In the genomic region with DNA sequence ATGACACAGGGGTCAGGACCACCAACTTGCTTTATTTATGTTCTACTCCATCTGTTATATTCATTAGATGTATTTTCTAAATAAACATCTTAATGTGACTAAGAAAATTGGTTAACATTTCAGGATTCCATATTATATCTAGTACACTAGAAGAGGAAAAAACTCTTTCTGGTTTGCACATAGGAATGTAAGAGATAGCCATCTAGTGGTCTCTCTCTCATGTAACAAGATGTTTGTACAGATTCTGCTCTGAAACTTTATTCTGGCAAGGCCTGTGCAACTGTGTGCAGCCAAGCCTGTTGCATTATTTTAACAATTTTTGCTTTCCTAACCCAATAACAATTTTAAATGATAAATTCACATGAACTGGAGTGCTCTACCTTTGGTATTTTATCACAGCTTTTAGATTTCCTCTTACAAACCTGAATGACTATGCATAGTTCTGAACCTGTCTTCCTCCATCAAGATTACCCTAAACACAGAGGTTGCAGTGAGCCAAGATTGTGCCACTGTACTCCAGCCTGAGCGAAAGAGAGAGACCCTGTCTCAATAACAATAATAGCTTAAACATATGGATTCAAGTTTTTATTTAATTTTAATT, we compare ENCODE assay signal across 8 cellular contexts.
DNase-seq lines count a peak whose midpoint lies in the region; ATAC-seq and TF ChIP-seq lines count a peak whose summit lies in the region.

No MANE protein-coding gene starts in this region.

- no peak overlapping the region for H2BK5ac ChIP-seq in H9 (ENCODE audit: insufficient read length, low read length)

- peaks cover 3 to 4% of the 10 kb centered on the region in 2 experiments; a peak in 1 of 4 replicates for H3K4me1 Mint-ChIP-seq in H9

- DNase-seq in ELR (ENCODE audit: low read depth): peak; percentile 64
- no peak for DNase-seq in H9
- no peak for DNase-seq in RWPE2 (ENCODE audit: low spot score)
- peak; percentile 3 for DNase-seq in globus pallidus (ENCODE audit: low spot score)
- DNase-seq in testis: no peak
- DNase-seq in activated CD4-positive, CD25-positive, alpha-beta regulatory T cell (lab: John Stamatoyannopoulos, UW): no peak

- peaks cover 0 to 5% (median 0%) of the 10 kb centered on the region in 3 experiments; a peak in 3 of 7 replicates for H3K36me3 Mint-ChIP-seq in H9 (ENCODE audit: insufficient read depth in 1 of 3, low read depth in 3 of 3)

- no peak overlapping the region for H2AK5ac ChIP-seq in H9 (ENCODE audit: insufficient read length, low read length)

- H2BK15ac ChIP-seq in H9 (ENCODE audit: low read depth, low read length): no peak overlapping the region

- intact Hi-C loops in testis (cut with DNase I; ENCODE audit: low total_unique reads): no loop called here

- no peak overlapping the region for H3K56ac ChIP-seq in H9 (ENCODE audit: insufficient read length, low read depth, low read length)

- no peaks in the 10 kb centered on the region for H3K27me3 Mint-ChIP-seq in H9 (ENCODE audit: low read depth)

- H2BK120ac ChIP-seq in H9 (ENCODE audit: low read depth, low read length, poor library complexity, severe bottlenecking): no peak overlapping the region

- peaks cover 6% of the 10 kb centered on the region; the same call in 1 of the 2 replicates for H3K36me3 ChIP-seq in RWPE2 (ENCODE audit: low read depth)
- no peaks in the 10 kb centered on the region for H3K36me3 ChIP-seq in testis (ENCODE audit: low read depth, missing control alignments)

- H3K18ac ChIP-seq in H9 (ENCODE audit: insufficient read length, low read depth, low read length): no peak overlapping the region

- H4K5ac ChIP-seq in H9 (ENCODE audit: insufficient read length, low read depth, low read length): no peak overlapping the region

- H3K4me1 ChIP-seq in H9 (ENCODE audit: insufficient read depth, low read length) (no peaks in the 10 kb centered on the region), RWPE2 (ENCODE audit: insufficient read depth, poor library complexity, severe bottlenecking) (no peaks in the 10 kb centered on the region), testis (no peaks in the 10 kb centered on the region)

- WGBS in H9 (ENCODE audit: extremely low coverage, insufficient read length, low lambda C conversion rate): no CpG with 5 or more reads among the region's 1 CpG
- WGBS in testis, 2 donors: 87 to 89% methylated on average over 1 of the region's 1 CpG

- no peaks in the 10 kb centered on the region for H3K79me1 ChIP-seq in H9 (ENCODE audit: insufficient read depth, low read depth, low read length, poor library complexity, severe bottlenecking)

- H3K27me3 ChIP-seq in H9 (ENCODE audit: insufficient read depth, low read length) (no peaks in the 10 kb centered on the region), RWPE2 (ENCODE audit: insufficient read depth, poor library complexity, severe bottlenecking) (no peaks in the 10 kb centered on the region), testis (no peaks in the 10 kb centered on the region)

- no peak overlapping the region for H3K4ac ChIP-seq in H9 (ENCODE audit: low read depth, low read length)

- H3K9me3 Mint-ChIP-seq in H9: no peaks in the 10 kb centered on the region

- no peak overlapping the region for H4K91ac ChIP-seq in H9 (ENCODE audit: insufficient read length, low read depth, low read length)

- no peak overlapping the region for H3K27ac ChIP-seq in H9 (ENCODE audit: insufficient read length, low read depth, low read length)
- H3K27ac ChIP-seq in RWPE2 (ENCODE audit: poor library complexity, severe bottlenecking): no peak overlapping the region
- H3K27ac ChIP-seq in testis: no peak overlapping the region

- no peak overlapping the region for H3K4me3 Mint-ChIP-seq in H9

- no peak overlapping the region for H4K8ac ChIP-seq in H9 (replicated peaks; ENCODE audit: insufficient read length, low read depth, low read length)

- no peak for TF ChIP-seq POLR2A in testis (IDR thresholded peaks at IDR 0.05)

- no peak overlapping the region for H3K23ac ChIP-seq in H9 (ENCODE audit: insufficient read length, low read depth, low read length)

- H3K9me3 ChIP-seq in H9 (ENCODE audit: control insufficient read depth, low read depth, low read length): no peaks in the 10 kb centered on the region
- H3K9me3 ChIP-seq in RWPE2 (ENCODE audit: severe bottlenecking): no peaks in the 10 kb centered on the region
- no peaks in the 10 kb centered on the region for H3K9me3 ChIP-seq in testis

- no peak overlapping the region for H3K27ac Mint-ChIP-seq in H9

- no peaks in the 10 kb centered on the region for H4K20me1 ChIP-seq in H9 (ENCODE audit: control insufficient read depth, insufficient read depth, insufficient read length)

- no peak overlapping the region for H3T11ph ChIP-seq in H9 (ENCODE audit: low read length)

- H3K14ac ChIP-seq in H9 (ENCODE audit: insufficient read depth, low read length): no peak overlapping the region

- TF ChIP-seq CTCF in H9 (conservative IDR thresholded peaks at IDR 0.05): peak; percentile 52
- TF ChIP-seq CTCF in RWPE2 (IDR thresholded peaks at IDR 0.05; ENCODE audit: poor library complexity, severe bottlenecking): peak; percentile 88
- TF ChIP-seq CTCF in testis (IDR thresholded peaks at IDR 0.05): peak in 2 of 3 experiments; percentile 15 to 24

- H2BK20ac ChIP-seq in H9 (ENCODE audit: low read depth, low read length, poor library complexity, severe bottlenecking): no peak overlapping the region

- H3K4me3 ChIP-seq in RWPE2 (ENCODE audit: severe bottlenecking): no peak overlapping the region
- H3K4me3 ChIP-seq in testis: no peak overlapping the region

- no peaks in the 10 kb centered on the region for H3K23me2 ChIP-seq in H9 (ENCODE audit: insufficient read length, low read depth, low read length, poor library complexity, severe bottlenecking)

- H3K79me2 ChIP-seq in H9 (ENCODE audit: insufficient read depth, low read length): no peaks in the 10 kb centered on the region

- ATAC-seq in RWPE2 (ENCODE audit: low read depth) (peak; percentile 85), HG02571 (IDR thresholded peaks at IDR 0.05; ENCODE audit: unreplicated experiment) (no peak), HG03469 (IDR thresholded peaks at IDR 0.05; ENCODE audit: unreplicated experiment) (no peak)

- no peak overlapping the region for H2BK12ac ChIP-seq in H9 (ENCODE audit: insufficient read length, low read depth, low read length)

- no peak overlapping the region for H3K9ac ChIP-seq in H9 (ENCODE audit: extremely low read depth, insufficient read length, low read length)

- H2AFZ ChIP-seq in H9 (ENCODE audit: low read length): no peak overlapping the region

- H3K4me2 ChIP-seq in H9 (ENCODE audit: insufficient read depth, insufficient read length, low read length): no peak overlapping the region

Comparison
In these comparisons a context has a peak if more than half of its experiments do, and no peak if none do; other contexts are left out.
1. DNase-seq: peak in ELR (single experiment) and globus pallidus (single experiment); none in H9 (single experiment), RWPE2 (single experiment), testis (single experiment) and activated CD4-positive, CD25-positive, alpha-beta regulatory T cell (0 of 4).
2. CTCF ChIP-seq: peak in every context shown above with its lines; median percentile 88 in RWPE2; 52 in H9; 20 in testis.